32 cellular contexts compared by ENCODE assay signal in genomic region chr10:73800560-73801252, GRCh38. TPM values are rescaled to one million over a fixed set of nuclear protein-coding genes. Genes with fewer than 3 reads are reported as not detected.
A peak's percentile ranks its signal among the peaks of the same experiment; 100 is the strongest.
DNase-seq lines count a peak whose midpoint lies in the region; ATAC-seq and TF ChIP-seq lines count a peak whose summit lies in the region.
"Had no signal": no experiment of that assay in that cellular context is flagged by ENCODE, and none has a peak within 500 bp of the region (broad histone marks: within the 10 kb centered on the region; RNA-seq: fewer than 3 reads in every experiment).

No MANE protein-coding gene starts in this region.

- peak; percentile 11 to 22 for ATAC-seq in naive thymus-derived CD8-positive, alpha-beta T cell
- ATAC-seq in upper lobe of right lung, result peak; percentile 1
- ATAC-seq: lower lobe of right lung had no signal

- no peaks in the 10 kb centered on the region for H3K27me3 Mint-ChIP-seq in naive thymus-derived CD8-positive, alpha-beta T cell
- H3K27me3 Mint-ChIP-seq: activated naive CD8-positive, alpha-beta T cell treated with anti-CD3 and anti-CD28 coated beads for 36 hours; CD4-positive, alpha-beta memory T cell; stimulated activated naive CD8-positive, alpha-beta T cell treated with anti-CD3 and anti-CD28 coated beads, Interleukin-15, amount 100 ng/mL, for 72 hours had no signal

- H3K4me1 ChIP-seq in left ventricle myocardium inferior (no peaks in the 10 kb centered on the region), upper lobe of right lung (no peaks in the 10 kb centered on the region)
- H3K4me1 ChIP-seq: ascending aorta, esophagus muscularis mucosa, lower lobe of right lung, pancreas, tibial artery had no signal

- H3K4me1 Mint-ChIP-seq in naive thymus-derived CD8-positive, alpha-beta T cell, result peaks cover 8 to 23% (median 12%) of the 10 kb centered on the region in 4 donors
- H3K4me1 Mint-ChIP-seq: nephron had no signal

- DNase-seq in left ventricle myocardium inferior (peak; percentile 12), cardiac septum (ENCODE audit: low spot score) (no peak), caudate nucleus (lab: John Stamatoyannopoulos, UW) (peak in 41 of 61 donors; percentile 13 to 84 (median 45)), upper lobe of right lung (peak; percentile 45), NCI-H446 treated with DMSO at 0.1 percent for 48 hours (lab: John Stamatoyannopoulos, UW) (no peak), dedifferentiated amniotic fluid mesenchymal stem cell (ENCODE audit: extremely low spot score) (no peak), NK-92 (lab: John Stamatoyannopoulos, UW; ENCODE audit: unreplicated experiment) (no peak)
- DNase-seq in naive thymus-derived CD8-positive, alpha-beta T cell, result peak in 1 of 10 donors; percentile 63
- DNase-seq: activated CD4-positive, alpha-beta T cell treated with anti-CD3 and anti-CD28 coated beads for 48 hours; activated CD8-positive, alpha-beta memory T cell treated with anti-CD3 and anti-CD28 coated beads for 24 hours; activated effector memory CD4-positive, alpha-beta T cell treated with anti-CD3 and anti-CD28 coated beads, Interleukin-2, amount 50 U/mL, for 16 hours; activated naive CD8-positive, alpha-beta T cell treated with anti-CD3 and anti-CD28 coated beads for 36 hours; AML-193; dermis blood vessel endothelial cell; foreskin fibroblast; heart left ventricle; lower lobe of right lung; midbrain; MV-4-11; NCI-H146; NCI-H226; NCI-H69; stimulated activated CD4-positive, alpha-beta T cell treated with anti-CD3 and anti-CD28 coated beads, Interleukin-1b, Interleukin-23, amount 100 ng/mL, for 48 hours; stimulated activated naive CD8-positive, alpha-beta T cell treated with anti-CD3 and anti-CD28 coated beads, Interleukin-15, amount 100 ng/mL, for 72 hours; T-helper 9 cell; tibial artery had no signal

- intact Hi-C loops in left ventricle myocardium inferior (cut with micrococcal nuclease) (no loop called here), cardiac septum (cut with DNase I) (no loop called here), upper lobe of right lung (cut with DNase I) (no loop called here)

- POLR2A ChIA-PET in naive thymus-derived CD8-positive, alpha-beta T cell (lab: Charles Lee), result interaction anchor here (0.6 to 8.6 kb wide), 4 partner anchors 8 to 68 kb away, joined by 3 to 56 read pairs (median 11); a partner anchor contains a TSS

- H3K36me3 Mint-ChIP-seq in naive thymus-derived CD8-positive, alpha-beta T cell, result peaks cover 0 to 69% (median 4%) of the 10 kb centered on the region in 3 donors

- no peaks in the 10 kb centered on the region for H3K27me3 ChIP-seq in left ventricle myocardium inferior (ENCODE audit: low read depth)
- H3K27me3 ChIP-seq in upper lobe of right lung, result no peaks in the 10 kb centered on the region
- H3K27me3 ChIP-seq: ascending aorta, cardiac muscle cell, esophagus muscularis mucosa, heart left ventricle, pancreas, tibial artery had no signal

- H3K9me3 ChIP-seq in left ventricle myocardium inferior (replicated peaks) (no peaks in the 10 kb centered on the region), upper lobe of right lung (no peaks in the 10 kb centered on the region)
- H3K9me3 ChIP-seq: ascending aorta, esophagus muscularis mucosa, heart left ventricle, lower lobe of right lung, pancreas, tibial artery had no signal

- no peaks in the 10 kb centered on the region for H3K9me3 Mint-ChIP-seq in naive thymus-derived CD8-positive, alpha-beta T cell
- H3K9me3 Mint-ChIP-seq: activated naive CD8-positive, alpha-beta T cell treated with anti-CD3 and anti-CD28 coated beads for 36 hours; CD4-positive, alpha-beta memory T cell; nephron; stimulated activated naive CD8-positive, alpha-beta T cell treated with anti-CD3 and anti-CD28 coated beads, Interleukin-15, amount 100 ng/mL, for 72 hours had no signal

- peak overlapping the region in 4 of 10 donors; percentile 11 to 83 (median 54) for H3K27ac Mint-ChIP-seq in naive thymus-derived CD8-positive, alpha-beta T cell
- H3K27ac Mint-ChIP-seq: nephron had no signal

- H3K4me3 ChIP-seq in left ventricle myocardium inferior (no peak overlapping the region), upper lobe of right lung (no peak overlapping the region)
- H3K4me3 ChIP-seq: ascending aorta, cardiac muscle cell, esophagus muscularis mucosa, heart left ventricle, lower lobe of right lung, pancreas, tibial artery had no signal

- H3K36me3 ChIP-seq in left ventricle myocardium inferior (peaks cover 100% of the 10 kb centered on the region), upper lobe of right lung (peaks cover 98% of the 10 kb centered on the region)

- H3K27ac ChIP-seq in left ventricle myocardium inferior (replicated peaks) (no peak overlapping the region), caudate nucleus (ENCODE audit: low read depth, low read length) (no peak overlapping the region), upper lobe of right lung (no peak overlapping the region)
- H3K27ac ChIP-seq: ascending aorta, cardiac muscle cell, esophagus muscularis mucosa, heart left ventricle, lower lobe of right lung, pancreas, tibial artery had no signal

- no peak overlapping the region for H3K4me3 Mint-ChIP-seq in naive thymus-derived CD8-positive, alpha-beta T cell
- H3K4me3 Mint-ChIP-seq: activated naive CD8-positive, alpha-beta T cell treated with anti-CD3 and anti-CD28 coated beads for 36 hours; CD4-positive, alpha-beta memory T cell; nephron; stimulated activated naive CD8-positive, alpha-beta T cell treated with anti-CD3 and anti-CD28 coated beads, Interleukin-15, amount 100 ng/mL, for 72 hours had no signal

- TF ChIP-seq CTCF in left ventricle myocardium inferior (IDR thresholded peaks at IDR 0.05; ENCODE audit: borderline replicate concordance) (no peak), upper lobe of right lung (IDR thresholded peaks at IDR 0.05) (no peak)

RNA-seq across cellular contexts. Expression of gene NDST2, which starts 10.7 kb away (rescaled TPM):
- total RNA-seq in left ventricle myocardium inferior (11.2 TPM), cardiac septum (16.0 TPM), upper lobe of right lung (35.0 TPM)
- 100 to 1,000 TPM; 101 to 112 TPM for total RNA-seq in naive thymus-derived CD8-positive, alpha-beta T cell
- polyA plus RNA-seq in naive thymus-derived CD8-positive, alpha-beta T cell, result 10 to 100 TPM; 13.4 to 34.3 (median 24.5) TPM

RNA-seq across cellular contexts. Expression of gene ZSWIM8, which starts 15.3 kb away (rescaled TPM):
- 46.2 TPM for total RNA-seq in left ventricle myocardium inferior
- 57.1 TPM for total RNA-seq in cardiac septum
- 10 to 100 TPM; 79.0 to 79.9 TPM for total RNA-seq in naive thymus-derived CD8-positive, alpha-beta T cell
- polyA plus RNA-seq in naive thymus-derived CD8-positive, alpha-beta T cell, result 10 to 100 TPM; 12.3 to 18.5 (median 13.4) TPM
- total RNA-seq in upper lobe of right lung, result 117 TPM

RNA-seq across cellular contexts. Expression of gene CHCHD1, which starts 18.9 kb away (rescaled TPM):
- 27.4 TPM for total RNA-seq in left ventricle myocardium inferior
- 19.5 TPM for total RNA-seq in cardiac septum
- total RNA-seq in naive thymus-derived CD8-positive, alpha-beta T cell, result 10 to 100 TPM; 19.9 to 22.1 TPM
- 10 to 100 TPM; 32.2 to 44.6 (median 37.9) TPM for polyA plus RNA-seq in naive thymus-derived CD8-positive, alpha-beta T cell
- 19.4 TPM for total RNA-seq in upper lobe of right lung

RNA-seq across cellular contexts. Expression of gene SEC24C, which starts 56.5 kb away (rescaled TPM):
- total RNA-seq in left ventricle myocardium inferior (42.2 TPM), cardiac septum (55.1 TPM), upper lobe of right lung (71.0 TPM)
- 10 to 100 TPM; 72.2 to 72.7 TPM for total RNA-seq in naive thymus-derived CD8-positive, alpha-beta T cell
- polyA plus RNA-seq in naive thymus-derived CD8-positive, alpha-beta T cell, result 10 to 100 TPM; 18.9 to 33.5 (median 25.9) TPM

Comparison
In these comparisons a context has a peak if more than half of its experiments do, and no peak if none do; other contexts are left out.
1. DNase-seq: peak in left ventricle myocardium inferior (single experiment), caudate nucleus (41 of 61) and upper lobe of right lung (single experiment); none in cardiac septum (single experiment), NCI-H446 treated with DMSO at 0.1 percent for 48 hours (single experiment), dedifferentiated amniotic fluid mesenchymal stem cell (single experiment) and NK-92 (single experiment).